Comparison of ENCODE assay signal across 24 cellular contexts in genomic region chr7:65449505-65449852, GRCh38.
A peak's percentile ranks its signal among the peaks of the same experiment; 100 is the strongest.
DNase-seq lines count a peak whose midpoint lies in the region; ATAC-seq and TF ChIP-seq lines count a peak whose summit lies in the region.
"Had no signal": no experiment of that assay in that cellular context is flagged by ENCODE, and none has a peak within 500 bp of the region (broad histone marks: within the 10 kb centered on the region; RNA-seq: fewer than 3 reads in every experiment).

No MANE protein-coding gene starts in this region.

- H3K27ac ChIP-seq in vagina: peak overlapping the region; percentile 46
- H3K27ac ChIP-seq: coronary artery, neural progenitor cell, Peyer's patch, sigmoid colon had no signal

- no peak for ATAC-seq in HG02981 (IDR thresholded peaks at IDR 0.05; ENCODE audit: unreplicated experiment)
- ATAC-seq in HG03135 (IDR thresholded peaks at IDR 0.05; ENCODE audit: unreplicated experiment): no peak

- TF ChIP-seq CTCF in vagina (IDR thresholded peaks at IDR 0.05): no peak

- no peaks in the 10 kb centered on the region for H3K36me3 ChIP-seq in vagina
- H3K36me3 ChIP-seq: neural progenitor cell, Peyer's patch, sigmoid colon had no signal

- H3K4me3 ChIP-seq in vagina: no peak overlapping the region
- H3K4me3 ChIP-seq: coronary artery, neural progenitor cell, Peyer's patch, sigmoid colon had no signal

- peaks cover 14% of the 10 kb centered on the region for H3K4me1 ChIP-seq in vagina
- H3K4me1 ChIP-seq: neural progenitor cell, Peyer's patch had no signal

- DNase-seq in astrocyte of the hippocampus (ENCODE audit: low read depth, low spot score): peak; percentile 26
- DNase-seq in left kidney (ENCODE audit: low read depth, low spot score): peak; percentile 55
- DNase-seq in vagina (ENCODE audit: extremely low spot score in 2 of 2): no peak
- DNase-seq in T1000 (lab: John Stamatoyannopoulos, UW): no peak
- DNase-seq: activated CD4-positive, alpha-beta memory T cell treated with anti-CD3 and anti-CD28 coated beads, Interleukin-2, amount 10 ng/mL, durations not matched to agents 7 days and 5 days; activated CD4-positive, CD25-positive, alpha-beta regulatory T cell treated with anti-CD3 and anti-CD28 coated beads, Interleukin-2, amount 50 U/mL, for 72 hours; activated CD8-positive, alpha-beta memory T cell treated with anti-CD3 and anti-CD28 coated beads, Interleukin-2, amount 50 U/mL, for 48 hours; activated naive CD4-positive, alpha-beta T cell treated with anti-CD3 and anti-CD28 coated beads, Interleukin-2, amount 50 U/mL, for 16 hours; amniotic stem cell; GOT3; hippocampal formation; NCI-H1105 treated with DMSO at 0.1 percent for 48 hours; NCI-H1930; NCI-H524 treated with DMSO at 0.1 percent for 48 hours; Peyer's patch; sigmoid colon; stimulated activated CD4-positive, alpha-beta T cell treated with anti-CD3 and anti-CD28 coated beads, Interleukin-4, amount 100 ng/mL, for 4 hours; stimulated activated naive CD4-positive, alpha-beta T cell had no signal

- H3K36me3 Mint-ChIP-seq in IgD-negative memory B cell: peaks cover 2% of the 10 kb centered on the region
- H3K36me3 Mint-ChIP-seq: neural progenitor cell had no signal

- no peak for TF ChIP-seq POLR2A in vagina (IDR thresholded peaks at IDR 0.05)

- peaks cover 10 to 32% (median 25%) of the 10 kb centered on the region in 3 donors for H3K4me1 Mint-ChIP-seq in IgD-negative memory B cell
- H3K4me1 Mint-ChIP-seq: activated T-helper 17 cell treated with anti-CD3 and anti-CD28 coated beads, Interleukin-2, amount 50 U/mL, for 72 hours had no signal

- H3K4me3 Mint-ChIP-seq in IgD-negative memory B cell: peak overlapping the region in 1 of 4 donors; percentile 55
- H3K4me3 Mint-ChIP-seq: activated CD4-positive, alpha-beta memory T cell treated with anti-CD3 and anti-CD28 coated beads, Interleukin-2, amount 10 ng/mL, durations not matched to agents 7 days and 5 days; activated T-helper 17 cell treated with anti-CD3 and anti-CD28 coated beads, Interleukin-2, amount 50 U/mL, for 72 hours; neural progenitor cell had no signal

- H3K9me3 ChIP-seq in vagina: no peaks in the 10 kb centered on the region
- H3K9me3 ChIP-seq: sigmoid colon had no signal

- H3K27me3 Mint-ChIP-seq in IgD-negative memory B cell: peaks cover 3% of the 10 kb centered on the region
- H3K27me3 Mint-ChIP-seq: activated T-helper 17 cell treated with anti-CD3 and anti-CD28 coated beads, Interleukin-2, amount 50 U/mL, for 72 hours had no signal

- H3K9me3 Mint-ChIP-seq in IgD-negative memory B cell: peaks cover 0 to 11% (median 2%) of the 10 kb centered on the region in 3 donors
- H3K9me3 Mint-ChIP-seq: activated CD4-positive, alpha-beta memory T cell treated with anti-CD3 and anti-CD28 coated beads, Interleukin-2, amount 10 ng/mL, durations not matched to agents 7 days and 5 days; activated T-helper 17 cell treated with anti-CD3 and anti-CD28 coated beads, Interleukin-2, amount 50 U/mL, for 72 hours had no signal

- intact Hi-C loops in vagina (cut with DNase I): no loop called here

- peak overlapping the region in 2 of 3 donors; percentile 6 to 48 for H3K27ac Mint-ChIP-seq in IgD-negative memory B cell
- H3K27ac Mint-ChIP-seq: activated CD4-positive, alpha-beta memory T cell treated with anti-CD3 and anti-CD28 coated beads, Interleukin-2, amount 10 ng/mL, durations not matched to agents 7 days and 5 days; activated T-helper 17 cell treated with anti-CD3 and anti-CD28 coated beads, Interleukin-2, amount 50 U/mL, for 72 hours; neural progenitor cell had no signal

- no peaks in the 10 kb centered on the region for H3K27me3 ChIP-seq in vagina
- H3K27me3 ChIP-seq: neural progenitor cell, Peyer's patch, sigmoid colon had no signal

Comparison
In these comparisons a context has a peak if more than half of its experiments do, and no peak if none do; other contexts are left out.
1. DNase-seq: peak in astrocyte of the hippocampus (single experiment) and left kidney (single experiment); none in vagina (0 of 2) and T1000 (single experiment).